Comparison of ENCODE assay signal across 2 cellular contexts in genomic region chr6:84733889-84734288, GRCh38.
TF ChIP-seq lines count a peak whose summit lies in the region.

No MANE protein-coding gene starts in this region.

TF ChIP-seq in K562, 482 proteins besides CTCF, POLR2A, EP300 and RAD21:
- no peak for TF ChIP-seq FOXJ3 (CRISPR knock-in tag; IDR thresholded peaks at IDR 0.05)
- TF ChIP-seq MBD1 (CRISPR knock-in tag; IDR thresholded peaks at IDR 0.05) = no peak
- no peak for TF ChIP-seq ARID2 (IDR thresholded peaks at IDR 0.05)
- TF ChIP-seq HMBOX1 (IDR thresholded peaks at IDR 0.05) = peak; percentile 72; the same call in 1 of the 2 replicates
- no peak for TF ChIP-seq HNRNPLL (IDR thresholded peaks at IDR 0.05; ENCODE audit: low read depth, low read length, poor library complexity, severe bottlenecking)
- TF ChIP-seq MEIS2 (IDR thresholded peaks at IDR 0.05; ENCODE audit: partially characterized antibody) = peak; percentile 42
- no peak for TF ChIP-seq GABPB2 (CRISPR knock-in tag; conservative IDR thresholded peaks at IDR 0.05)

TF ChIP-seq in SK-N-SH, 30 proteins besides CTCF, POLR2A, EP300 and RAD21:
- TF ChIP-seq EZH2phosphoT487 (IDR thresholded peaks at IDR 0.05; ENCODE audit: borderline replicate concordance, low read depth) (no peak), RCOR1 (IDR thresholded peaks at IDR 0.05; ENCODE audit: low read length) (no peak)
